In the genomic region with DNA sequence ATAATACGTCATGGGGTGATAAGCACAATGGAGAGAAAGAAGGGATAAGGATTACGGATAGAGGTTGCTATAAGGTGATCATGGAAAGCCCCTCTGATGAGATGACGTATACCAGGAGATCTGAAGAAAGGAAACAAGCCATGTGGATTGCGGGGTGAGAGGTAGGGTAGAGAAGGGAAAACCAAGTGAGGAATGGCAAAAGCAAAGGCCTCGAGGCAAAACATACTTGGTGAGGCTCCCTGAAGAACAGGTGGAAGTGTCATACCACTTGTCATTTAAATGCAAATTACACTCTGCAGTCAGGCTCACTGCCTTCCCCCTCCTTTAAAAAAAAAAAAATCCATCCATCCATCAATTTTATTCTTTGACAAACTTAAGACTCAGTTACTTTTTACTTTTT, we compare ENCODE assay signal across 2 cellular contexts.
TF ChIP-seq lines count a peak whose summit lies in the region.

No MANE protein-coding gene starts in this region.

TF ChIP-seq in GM23338, 12 proteins besides CTCF, POLR2A, EP300 and RAD21 (continues in another document):
- no peak for TF ChIP-seq ETS1 (IDR thresholded peaks at IDR 0.05)
- TF ChIP-seq CREB1 (CRISPR knock-in tag; IDR thresholded peaks at IDR 0.05; ENCODE audit: low read depth): no peak
- no peak for TF ChIP-seq NANOG (IDR thresholded peaks at IDR 0.05; ENCODE audit: borderline replicate concordance)
- TF ChIP-seq ZNF114 (CRISPR knock-in tag; IDR thresholded peaks at IDR 0.05): no peak
- no peak for TF ChIP-seq STAT1 (IDR thresholded peaks at IDR 0.05; ENCODE audit: unreplicated experiment)
- no peak for TF ChIP-seq REST (IDR thresholded peaks at IDR 0.05; ENCODE audit: unreplicated experiment)
- TF ChIP-seq, protein P1, sequence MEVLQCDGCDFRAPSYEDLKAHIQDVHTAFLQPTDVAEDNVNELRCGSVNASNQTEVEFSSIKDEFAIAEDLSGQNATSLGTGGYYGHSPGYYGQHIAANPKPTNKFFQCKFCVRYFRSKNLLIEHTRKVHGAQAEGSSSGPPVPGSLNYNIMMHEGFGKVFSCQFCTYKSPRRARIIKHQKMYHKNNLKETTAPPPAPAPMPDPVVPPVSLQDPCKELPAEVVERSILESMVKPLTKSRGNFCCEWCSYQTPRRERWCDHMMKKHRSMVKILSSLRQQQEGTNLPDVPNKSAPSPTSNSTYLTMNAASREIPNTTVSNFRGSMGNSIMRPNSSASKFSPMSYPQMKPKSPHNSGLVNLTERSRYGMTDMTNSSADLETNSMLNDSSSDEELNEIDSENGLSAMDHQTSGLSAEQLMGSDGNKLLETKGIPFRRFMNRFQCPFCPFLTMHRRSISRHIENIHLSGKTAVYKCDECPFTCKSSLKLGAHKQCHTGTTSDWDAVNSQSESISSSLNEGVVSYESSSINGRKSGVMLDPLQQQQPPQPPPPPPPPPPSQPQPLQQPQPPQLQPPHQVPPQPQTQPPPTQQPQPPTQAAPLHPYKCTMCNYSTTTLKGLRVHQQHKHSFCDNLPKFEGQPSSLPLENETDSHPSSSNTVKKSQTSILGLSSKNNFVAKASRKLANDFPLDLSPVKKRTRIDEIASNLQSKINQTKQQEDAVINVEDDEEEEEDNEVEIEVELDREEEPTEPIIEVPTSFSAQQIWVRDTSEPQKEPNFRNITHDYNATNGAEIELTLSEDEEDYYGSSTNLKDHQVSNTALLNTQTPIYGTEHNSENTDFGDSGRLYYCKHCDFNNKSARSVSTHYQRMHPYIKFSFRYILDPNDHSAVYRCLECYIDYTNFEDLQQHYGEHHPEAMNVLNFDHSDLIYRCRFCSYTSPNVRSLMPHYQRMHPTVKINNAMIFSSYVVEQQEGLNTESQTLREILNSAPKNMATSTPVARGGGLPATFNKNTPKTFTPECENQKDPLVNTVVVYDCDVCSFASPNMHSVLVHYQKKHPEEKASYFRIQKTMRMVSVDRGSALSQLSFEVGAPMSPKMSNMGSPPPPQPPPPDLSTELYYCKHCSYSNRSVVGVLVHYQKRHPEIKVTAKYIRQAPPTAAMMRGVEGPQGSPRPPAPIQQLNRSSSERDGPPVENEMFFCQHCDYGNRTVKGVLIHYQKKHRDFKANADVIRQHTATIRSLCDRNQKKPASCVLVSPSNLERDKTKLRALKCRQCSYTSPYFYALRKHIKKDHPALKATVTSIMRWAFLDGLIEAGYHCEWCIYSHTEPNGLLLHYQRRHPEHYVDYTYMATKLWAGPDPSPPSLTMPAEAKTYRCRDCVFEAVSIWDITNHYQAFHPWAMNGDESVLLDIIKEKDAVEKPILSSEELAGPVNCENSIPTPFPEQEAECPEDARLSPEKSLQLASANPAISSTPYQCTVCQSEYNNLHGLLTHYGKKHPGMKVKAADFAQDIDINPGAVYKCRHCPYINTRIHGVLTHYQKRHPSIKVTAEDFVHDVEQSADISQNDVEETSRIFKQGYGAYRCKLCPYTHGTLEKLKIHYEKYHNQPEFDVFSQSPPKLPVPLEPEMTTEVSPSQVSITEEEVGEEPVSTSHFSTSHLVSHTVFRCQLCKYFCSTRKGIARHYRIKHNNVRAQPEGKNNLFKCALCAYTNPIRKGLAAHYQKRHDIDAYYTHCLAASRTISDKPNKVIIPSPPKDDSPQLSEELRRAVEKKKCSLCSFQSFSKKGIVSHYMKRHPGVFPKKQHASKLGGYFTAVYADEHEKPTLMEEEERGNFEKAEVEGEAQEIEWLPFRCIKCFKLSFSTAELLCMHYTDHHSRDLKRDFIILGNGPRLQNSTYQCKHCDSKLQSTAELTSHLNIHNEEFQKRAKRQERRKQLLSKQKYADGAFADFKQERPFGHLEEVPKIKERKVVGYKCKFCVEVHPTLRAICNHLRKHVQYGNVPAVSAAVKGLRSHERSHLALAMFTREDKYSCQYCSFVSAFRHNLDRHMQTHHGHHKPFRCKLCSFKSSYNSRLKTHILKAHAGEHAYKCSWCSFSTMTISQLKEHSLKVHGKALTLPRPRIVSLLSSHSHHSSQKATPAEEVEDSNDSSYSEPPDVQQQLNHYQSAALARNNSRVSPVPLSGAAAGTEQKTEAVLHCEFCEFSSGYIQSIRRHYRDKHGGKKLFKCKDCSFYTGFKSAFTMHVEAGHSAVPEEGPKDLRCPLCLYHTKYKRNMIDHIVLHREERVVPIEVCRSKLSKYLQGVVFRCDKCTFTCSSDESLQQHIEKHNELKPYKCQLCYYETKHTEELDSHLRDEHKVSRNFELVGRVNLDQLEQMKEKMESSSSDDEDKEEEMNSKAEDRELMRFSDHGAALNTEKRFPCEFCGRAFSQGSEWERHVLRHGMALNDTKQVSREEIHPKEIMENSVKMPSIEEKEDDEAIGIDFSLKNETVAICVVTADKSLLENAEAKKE (CRISPR knock-in tag; IDR thresholded peaks at IDR 0.05): no peak
- TF ChIP-seq EZH2phosphoT487 (IDR thresholded peaks at IDR 0.05; ENCODE audit: unreplicated experiment): no peak
- TF ChIP-seq EZH2 (IDR thresholded peaks at IDR 0.05; ENCODE audit: low read depth, unreplicated experiment): no peak
- TF ChIP-seq ZNF331 (CRISPR knock-in tag; IDR thresholded peaks at IDR 0.05; ENCODE audit: low read depth): no peak

TF ChIP-seq in H1, 55 proteins besides CTCF, POLR2A, EP300 and RAD21:
- TF ChIP-seq JUND (IDR thresholded peaks at IDR 0.05; ENCODE audit: low read length): no peak
- TF ChIP-seq CBX5 (IDR thresholded peaks at IDR 0.05; ENCODE audit: low read depth, low read length): no peak
- TF ChIP-seq, protein P2, sequence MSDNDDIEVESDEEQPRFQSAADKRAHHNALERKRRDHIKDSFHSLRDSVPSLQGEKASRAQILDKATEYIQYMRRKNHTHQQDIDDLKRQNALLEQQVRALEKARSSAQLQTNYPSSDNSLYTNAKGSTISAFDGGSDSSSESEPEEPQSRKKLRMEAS (IDR thresholded peaks at IDR 0.05): peak; percentile 72
- 0 out of 2 replicates have a peak, but pooled peaks have one; percentile 6 for TF ChIP-seq TCF12 (IDR thresholded peaks at IDR 0.05; ENCODE audit: low read depth, low read length)
- TF ChIP-seq, protein P3, sequence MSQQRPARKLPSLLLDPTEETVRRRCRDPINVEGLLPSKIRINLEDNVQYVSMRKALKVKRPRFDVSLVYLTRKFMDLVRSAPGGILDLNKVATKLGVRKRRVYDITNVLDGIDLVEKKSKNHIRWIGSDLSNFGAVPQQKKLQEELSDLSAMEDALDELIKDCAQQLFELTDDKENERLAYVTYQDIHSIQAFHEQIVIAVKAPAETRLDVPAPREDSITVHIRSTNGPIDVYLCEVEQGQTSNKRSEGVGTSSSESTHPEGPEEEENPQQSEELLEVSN (IDR thresholded peaks at IDR 0.05): peak; percentile 18; the same call in 1 of the 2 replicates
- no peak for TF ChIP-seq GABPA (IDR thresholded peaks at IDR 0.05; ENCODE audit: borderline replicate concordance, insufficient read depth, low read length)
TF ChIP-seq in H1: peak in this region for 3.
